In the genomic region with DNA sequence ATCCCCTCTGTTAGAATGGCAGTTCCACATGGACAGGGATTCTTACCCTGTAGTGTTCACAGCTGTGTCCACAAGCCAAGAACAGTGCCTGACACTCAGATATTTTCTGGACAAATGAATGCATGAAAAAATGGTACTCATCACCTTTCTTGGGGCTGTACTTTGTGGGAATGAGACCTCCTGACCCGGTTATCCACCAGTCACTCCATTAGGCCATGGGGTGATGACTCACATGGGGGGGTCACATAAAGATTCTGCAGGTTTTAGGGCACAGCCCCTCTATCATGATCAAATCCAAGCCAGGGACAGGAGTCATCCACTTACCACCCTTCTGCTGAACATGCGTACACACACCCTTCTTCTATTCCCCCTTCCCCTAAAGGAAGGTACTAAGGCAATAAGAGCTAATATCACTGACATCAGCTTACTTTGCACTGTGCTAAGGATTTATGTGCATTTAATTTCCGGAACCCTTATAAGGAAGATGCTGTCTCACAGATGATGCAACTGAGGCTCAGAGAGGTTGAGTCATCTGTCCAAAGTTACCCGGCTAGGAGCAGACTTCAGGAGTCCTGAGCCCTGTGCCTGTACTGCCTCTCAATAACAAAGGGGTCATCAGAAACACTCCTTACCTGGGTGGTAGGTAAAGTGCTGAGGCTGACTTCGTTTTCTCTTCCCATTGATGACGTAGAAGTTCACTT, we compare ENCODE assay signal across 10 cellular contexts.
DNase-seq lines count a peak whose midpoint lies in the region; ATAC-seq and TF ChIP-seq lines count a peak whose summit lies in the region.
"Had no signal": no experiment of that assay in that cellular context is flagged by ENCODE, and none has a peak within 500 bp of the region (broad histone marks: within the 10 kb centered on the region; RNA-seq: fewer than 3 reads in every experiment).

No MANE protein-coding gene starts in this region.

- DNase-seq in stimulated activated naive CD8-positive, alpha-beta T cell treated with anti-CD3 and anti-CD28 coated beads, Interleukin-15, Interleukin-2, amounts not matched to agents 100 U/mL and 50 U/mL, for 24 hours: no peak
- DNase-seq in RWPE2 (ENCODE audit: low spot score) (no peak), fibroblast of mammary gland (ENCODE audit: low read depth) (peak; percentile 92), T-helper 2 cell (no peak)
- DNase-seq: central memory CD4-positive, alpha-beta T cell; NCI-H2227 treated with DMSO at 0.1 percent for 48 hours had no signal

- no peak for ATAC-seq in stimulated activated naive CD8-positive, alpha-beta T cell treated with anti-CD3 and anti-CD28 coated beads, Interleukin-15, Interleukin-2, amounts not matched to agents 100 U/mL and 50 U/mL, for 24 hours
- ATAC-seq in RWPE2 (ENCODE audit: low read depth) (peak; percentile 97), HG03095 (IDR thresholded peaks at IDR 0.05; ENCODE audit: unreplicated experiment) (no peak), HG02571 (IDR thresholded peaks at IDR 0.05; ENCODE audit: unreplicated experiment) (no peak), GM21360 (IDR thresholded peaks at IDR 0.05; ENCODE audit: unreplicated experiment) (no peak)

- peaks cover 12% of the 10 kb centered on the region for H3K4me1 ChIP-seq in RWPE2 (ENCODE audit: insufficient read depth, poor library complexity, severe bottlenecking)

- no peak for TF ChIP-seq CTCF in RWPE2 (IDR thresholded peaks at IDR 0.05; ENCODE audit: poor library complexity, severe bottlenecking)
- no peak for TF ChIP-seq CTCF in fibroblast of mammary gland (conservative IDR thresholded peaks at IDR 0.05; ENCODE audit: control insufficient read depth, insufficient read depth, low read depth, low read length)

- H3K9me3 Mint-ChIP-seq in stimulated activated naive CD8-positive, alpha-beta T cell treated with anti-CD3 and anti-CD28 coated beads, Interleukin-15, Interleukin-2, amounts not matched to agents 100 ng/mL and 50 ng/mL, for 24 hours: no peaks in the 10 kb centered on the region

- peaks cover 52% of the 10 kb centered on the region for H3K4me1 Mint-ChIP-seq in stimulated activated naive CD8-positive, alpha-beta T cell treated with anti-CD3 and anti-CD28 coated beads, Interleukin-15, Interleukin-2, amounts not matched to agents 100 ng/mL and 50 ng/mL, for 24 hours (ENCODE audit: low read depth)

- no peaks in the 10 kb centered on the region for H3K36me3 ChIP-seq in RWPE2 (ENCODE audit: low read depth)

- peaks cover 66% of the 10 kb centered on the region for H3K36me3 Mint-ChIP-seq in stimulated activated naive CD8-positive, alpha-beta T cell treated with anti-CD3 and anti-CD28 coated beads, Interleukin-15, Interleukin-2, amounts not matched to agents 100 ng/mL and 50 ng/mL, for 24 hours (ENCODE audit: low read depth)

- H3K4me3 ChIP-seq in RWPE2 (ENCODE audit: severe bottlenecking): no peak overlapping the region
- H3K4me3 ChIP-seq in fibroblast of mammary gland (ENCODE audit: control insufficient read depth, low read depth, low read length): no peak overlapping the region

- H3K27ac Mint-ChIP-seq in stimulated activated naive CD8-positive, alpha-beta T cell treated with anti-CD3 and anti-CD28 coated beads, Interleukin-15, Interleukin-2, amounts not matched to agents 100 ng/mL and 50 ng/mL, for 24 hours: peak overlapping the region; percentile 67

- no peaks in the 10 kb centered on the region for H3K27me3 ChIP-seq in RWPE2 (ENCODE audit: insufficient read depth, poor library complexity, severe bottlenecking)

- no peak overlapping the region for H3K27ac ChIP-seq in RWPE2 (ENCODE audit: poor library complexity, severe bottlenecking)

- H3K9me3 ChIP-seq in RWPE2 (ENCODE audit: severe bottlenecking): no peaks in the 10 kb centered on the region

- no peak overlapping the region for H3K4me3 Mint-ChIP-seq in stimulated activated naive CD8-positive, alpha-beta T cell treated with anti-CD3 and anti-CD28 coated beads, Interleukin-15, Interleukin-2, amounts not matched to agents 100 ng/mL and 50 ng/mL, for 24 hours

- H3K27me3 Mint-ChIP-seq in stimulated activated naive CD8-positive, alpha-beta T cell treated with anti-CD3 and anti-CD28 coated beads, Interleukin-15, Interleukin-2, amounts not matched to agents 100 ng/mL and 50 ng/mL, for 24 hours: no peaks in the 10 kb centered on the region
